In the genomic region with DNA sequence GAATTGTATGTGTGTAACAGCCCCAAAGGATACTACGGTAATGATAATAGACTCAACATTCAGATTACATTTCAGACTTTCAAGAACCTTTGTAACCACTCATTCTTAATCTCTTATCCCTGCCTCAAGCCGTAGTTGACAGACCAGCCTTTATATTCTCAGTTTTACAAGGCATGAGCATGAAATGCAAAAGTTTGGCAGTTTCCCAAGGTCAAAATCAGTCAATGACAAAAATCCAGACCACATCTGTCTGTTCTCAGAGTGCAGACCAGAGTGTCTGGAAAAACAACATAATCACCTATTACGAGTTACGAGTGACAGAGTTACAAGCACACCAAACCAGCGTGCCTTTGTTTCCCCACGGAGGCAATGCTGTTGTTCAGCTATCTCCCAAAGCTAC, we compare ENCODE assay signal across 27 cellular contexts.
"Had no signal": no experiment of that assay in that cellular context is flagged by ENCODE, and none has a peak within 500 bp of the region (broad histone marks: within the 10 kb centered on the region; RNA-seq: fewer than 3 reads in every experiment).

No MANE protein-coding gene starts in this region.

- H3K4me3 Mint-ChIP-seq: activated CD4-positive, alpha-beta memory T cell treated with anti-CD3 and anti-CD28 coated beads, Interleukin-2, amount 10 ng/mL, durations not matched to agents 7 days and 5 days; activated CD4-positive, alpha-beta T cell treated with anti-CD3 and anti-CD28 coated beads, Interleukin-2, amount 10 ng/mL, durations not matched to agents 7 days and 5 days; activated naive CD4-positive, alpha-beta T cell treated with anti-CD3 and anti-CD28 coated beads, Interleukin-2, amount 10 ng/mL, durations not matched to agents 7 days and 5 days; activated naive CD8-positive, alpha-beta T cell; activated T-cell treated with anti-CD3 and anti-CD28 coated beads, Interleukin-2, amount 50 U/mL, for 24 hours; activated T-cell treated with anti-CD3 and anti-CD28 coated beads, Interleukin-2, amount 50 U/mL, for 72 hours; central memory CD8-positive, alpha-beta T cell; dendritic cell treated with granulocyte-macrophage colony-stimulating factor and Interleukin-4, amounts not matched to agents 40 ng/mL and 50 ng/mL, for 4 days had no signal

- H3K36me3 ChIP-seq: brain microvascular endothelial cell, esophagus muscularis mucosa had no signal

- H3K9me3 Mint-ChIP-seq: activated CD4-positive, alpha-beta T cell treated with anti-CD3 and anti-CD28 coated beads, Interleukin-2, amount 10 ng/mL, durations not matched to agents 7 days and 5 days; activated T-cell treated with anti-CD3 and anti-CD28 coated beads, Interleukin-2, amount 50 U/mL, for 24 hours; central memory CD8-positive, alpha-beta T cell had no signal

- H3K27me3 Mint-ChIP-seq: activated CD4-positive, alpha-beta memory T cell treated with anti-CD3 and anti-CD28 coated beads, Interleukin-2, amount 10 ng/mL, durations not matched to agents 7 days and 5 days; activated CD4-positive, alpha-beta T cell treated with anti-CD3 and anti-CD28 coated beads, Interleukin-2, amount 10 ng/mL, durations not matched to agents 7 days and 5 days; activated naive CD4-positive, alpha-beta T cell treated with anti-CD3 and anti-CD28 coated beads, Interleukin-2, amount 10 ng/mL, durations not matched to agents 7 days and 5 days; activated naive CD8-positive, alpha-beta T cell; activated T-cell treated with anti-CD3 and anti-CD28 coated beads, Interleukin-2, amount 50 U/mL, for 24 hours; central memory CD8-positive, alpha-beta T cell; dendritic cell treated with granulocyte-macrophage colony-stimulating factor and Interleukin-4, amounts not matched to agents 40 ng/mL and 50 ng/mL, for 4 days had no signal

- H3K4me1 ChIP-seq: esophagus muscularis mucosa, foreskin keratinocyte, gastroesophageal sphincter, heart left ventricle had no signal

- ATAC-seq: activated T-cell treated with anti-CD3 and anti-CD28 coated beads, Interleukin-2, amount 50 U/mL, for 72 hours; foreskin keratinocyte; gastroesophageal sphincter; heart left ventricle had no signal

- H3K4me3 ChIP-seq: coronary artery, dorsolateral prefrontal cortex, esophagus muscularis mucosa, gastroesophageal sphincter, heart left ventricle had no signal

- H3K4me1 Mint-ChIP-seq: activated CD4-positive, alpha-beta memory T cell treated with anti-CD3 and anti-CD28 coated beads, Interleukin-2, amount 10 ng/mL, durations not matched to agents 7 days and 5 days; activated CD4-positive, alpha-beta T cell treated with anti-CD3 and anti-CD28 coated beads, Interleukin-2, amount 10 ng/mL, durations not matched to agents 7 days and 5 days; activated naive CD4-positive, alpha-beta T cell treated with anti-CD3 and anti-CD28 coated beads, Interleukin-2, amount 10 ng/mL, durations not matched to agents 7 days and 5 days; central memory CD8-positive, alpha-beta T cell had no signal

- H3K27me3 ChIP-seq: brain microvascular endothelial cell, dorsolateral prefrontal cortex, esophagus muscularis mucosa, foreskin keratinocyte, gastroesophageal sphincter, heart left ventricle had no signal

- DNase-seq: activated CD4-positive, alpha-beta memory T cell treated with anti-CD3 and anti-CD28 coated beads, Interleukin-2, amount 10 ng/mL, durations not matched to agents 7 days and 5 days; activated CD4-positive, alpha-beta T cell treated with anti-CD3 and anti-CD28 coated beads for 4 hours; activated CD4-positive, alpha-beta T cell treated with anti-CD3 and anti-CD28 coated beads, Interleukin-2, amount 10 ng/mL, durations not matched to agents 7 days and 5 days; activated CD4-positive, alpha-beta T cell treated with anti-CD3 and anti-CD28 coated beads, Interleukin-2, amount 50 U/mL, for 4 hours; activated CD4-positive, CD25-positive, alpha-beta regulatory T cell; activated CD4-positive, CD25-positive, alpha-beta regulatory T cell treated with anti-CD3 and anti-CD28 coated beads, Interleukin-2, amount 50 U/mL, for 72 hours; activated CD8-positive, alpha-beta memory T cell treated with anti-CD3 and anti-CD28 coated beads, Interleukin-2, amount 50 U/mL, for 48 hours; activated gamma-delta T cell; activated naive CD4-positive, alpha-beta T cell; activated naive CD4-positive, alpha-beta T cell treated with anti-CD3 and anti-CD28 coated beads, Interleukin-2, amount 10 ng/mL, durations not matched to agents 7 days and 5 days; activated T-cell treated with anti-CD3 and anti-CD28 coated beads for 4 hours; activated T-cell treated with anti-CD3 and anti-CD28 coated beads, Interleukin-2, amount 50 U/mL, for 24 hours; activated T-cell treated with anti-CD3 and anti-CD28 coated beads, Interleukin-2, amount 50 U/mL, for 72 hours; amniotic stem cell; anterior cingulate cortex; brain microvascular endothelial cell; dorsolateral prefrontal cortex; effector memory CD4-positive, alpha-beta T cell; foreskin keratinocyte; heart left ventricle; T-helper 2 cell had no signal

- H3K27ac Mint-ChIP-seq: activated CD4-positive, alpha-beta memory T cell treated with anti-CD3 and anti-CD28 coated beads, Interleukin-2, amount 10 ng/mL, durations not matched to agents 7 days and 5 days; activated CD4-positive, alpha-beta T cell treated with anti-CD3 and anti-CD28 coated beads, Interleukin-2, amount 10 ng/mL, durations not matched to agents 7 days and 5 days; activated naive CD4-positive, alpha-beta T cell treated with anti-CD3 and anti-CD28 coated beads, Interleukin-2, amount 10 ng/mL, durations not matched to agents 7 days and 5 days; activated naive CD8-positive, alpha-beta T cell; activated T-cell treated with anti-CD3 and anti-CD28 coated beads, Interleukin-2, amount 50 U/mL, for 24 hours; activated T-cell treated with anti-CD3 and anti-CD28 coated beads, Interleukin-2, amount 50 U/mL, for 72 hours; dendritic cell treated with granulocyte-macrophage colony-stimulating factor and Interleukin-4, amounts not matched to agents 40 ng/mL and 50 ng/mL, for 4 days had no signal

- H3K9me3 ChIP-seq: esophagus muscularis mucosa, gastroesophageal sphincter, heart left ventricle had no signal
